In genomic region chr6:35140991-35141720, GRCh38 we compare ENCODE assay signal across 9 cellular contexts. TPM values are rescaled to one million over a fixed set of nuclear protein-coding genes. Genes with fewer than 3 reads are reported as not detected.
DNase-seq lines count a peak whose midpoint lies in the region; ATAC-seq and TF ChIP-seq lines count a peak whose summit lies in the region.
"Had no signal": no experiment of that assay in that cellular context is flagged by ENCODE, and none has a peak within 500 bp of the region (broad histone marks: within the 10 kb centered on the region; RNA-seq: fewer than 3 reads in every experiment).

Gene TCP11, minus strand, starts transcription at chr6:35141339. Its CDS starts 469 bp downstream, at chr6:35140870.

- H2AFZ ChIP-seq in hepatocyte: peak within 1 kb of the TSS; percentile 15

- H4K20me1 ChIP-seq in hepatocyte (ENCODE audit: insufficient read depth, poor library complexity, severe bottlenecking): no peaks in the 10 kb centered on the region

- H3K27ac Mint-ChIP-seq in activated T-helper 2 cell treated with anti-CD3 and anti-CD28 coated beads, Interferon-gamma antibody, Interleukin-2, Interleukin-4, amounts not matched to agents 10 μg/mL and 5 μg/mL and 100 μg/mL, durations not matched to agents 14 hours and 24 hours and 36 hours: peak within 1 kb of the TSS; percentile 52

- H3K4me3 ChIP-seq in hepatocyte: no peak within 1 kb of the TSS

- H3K4me1 ChIP-seq in hepatocyte (ENCODE audit: insufficient read depth): peaks cover 16% of the 10 kb centered on the region

- DNase-seq in GM20000 (ENCODE audit: low spot score): peak; percentile 43
- DNase-seq in activated T-helper 2 cell treated with anti-CD3 and anti-CD28 coated beads, Interferon-gamma antibody, Interleukin-2, Interleukin-4, amounts not matched to agents 10 μg/mL and 5 μg/mL and 100 μg/mL, durations not matched to agents 14 hours and 24 hours and 36 hours (ENCODE audit: low spot score): no peak
- DNase-seq in hepatocyte (ENCODE audit: low spot score): no peak
- peak; percentile 25 for DNase-seq in stimulated activated CD4-positive, alpha-beta T cell treated with anti-CD3 and anti-CD28 coated beads, Interleukin-4, amount 100 ng/mL, for 24 hours
- DNase-seq in iPS-NIHi11 (ENCODE audit: low spot score): no peak
- DNase-seq in glomerular visceral epithelial cell (ENCODE audit: extremely low spot score): no peak
- no peak for DNase-seq in midbrain (lab: John Stamatoyannopoulos, UW)

- TF ChIP-seq CTCF in GM20000 (IDR thresholded peaks at IDR 0.05; ENCODE audit: extremely low read depth, missing control alignments): no peak
- TF ChIP-seq CTCF in hepatocyte (IDR thresholded peaks at IDR 0.05; ENCODE audit: poor library complexity): no peak

- H3K27ac ChIP-seq in hepatocyte: no peak within 1 kb of the TSS

- no peaks in the 10 kb centered on the region for H3K79me2 ChIP-seq in hepatocyte

- no peaks in the 10 kb centered on the region for H3K9me3 ChIP-seq in hepatocyte (ENCODE audit: low read depth)

- no peak for ATAC-seq in GM19035 (IDR thresholded peaks at IDR 0.05; ENCODE audit: unreplicated experiment)

- no peaks in the 10 kb centered on the region for H3K9me3 Mint-ChIP-seq in activated T-helper 2 cell treated with anti-CD3 and anti-CD28 coated beads, Interferon-gamma antibody, Interleukin-2, Interleukin-4, amounts not matched to agents 10 μg/mL and 5 μg/mL and 100 μg/mL, durations not matched to agents 14 hours and 24 hours and 36 hours

- peaks cover 28% of the 10 kb centered on the region for H3K27me3 Mint-ChIP-seq in activated T-helper 2 cell treated with anti-CD3 and anti-CD28 coated beads, Interferon-gamma antibody, Interleukin-2, Interleukin-4, amounts not matched to agents 10 μg/mL and 5 μg/mL and 100 μg/mL, durations not matched to agents 14 hours and 24 hours and 36 hours (ENCODE audit: low read depth)

- H3K27me3 ChIP-seq in hepatocyte: no peaks in the 10 kb centered on the region

- WGBS in hepatocyte (ENCODE audit: low lambda C conversion rate, missing lambda C conversion rate): 91% methylated on average over 51 of the region's 74 CpGs

- peak within 1 kb of the TSS; percentile 40 for H3K4me3 Mint-ChIP-seq in activated T-helper 2 cell treated with anti-CD3 and anti-CD28 coated beads, Interferon-gamma antibody, Interleukin-2, Interleukin-4, amounts not matched to agents 10 μg/mL and 5 μg/mL and 100 μg/mL, durations not matched to agents 14 hours and 24 hours and 36 hours (ENCODE audit: low read depth)

- peaks cover 16% of the 10 kb centered on the region for H3K4me1 Mint-ChIP-seq in activated T-helper 2 cell treated with anti-CD3 and anti-CD28 coated beads, Interferon-gamma antibody, Interleukin-2, Interleukin-4, amounts not matched to agents 10 μg/mL and 5 μg/mL and 100 μg/mL, durations not matched to agents 14 hours and 24 hours and 36 hours (ENCODE audit: low read depth)

- no peaks in the 10 kb centered on the region for H3K36me3 Mint-ChIP-seq in activated T-helper 2 cell treated with anti-CD3 and anti-CD28 coated beads, Interferon-gamma antibody, Interleukin-2, Interleukin-4, amounts not matched to agents 10 μg/mL and 5 μg/mL and 100 μg/mL, durations not matched to agents 14 hours and 24 hours and 36 hours (ENCODE audit: low read depth)

- intact Hi-C loops in activated T-helper 2 cell treated with anti-CD3 and anti-CD28 coated beads, Interferon-gamma antibody, Interleukin-2, Interleukin-4, amounts not matched to agents 10 μg/mL and 5 μg/mL and 100 μg/mL, durations not matched to agents 14 hours and 24 hours and 36 hours (cut with micrococcal nuclease): loop anchor here (1.0 to 10.0 kb wide), 2 partner anchors 155 to 226 kb away; no protein-coding TSS in a partner anchor

- H3K4me2 ChIP-seq in hepatocyte: no peak within 1 kb of the TSS

- no peaks in the 10 kb centered on the region for H3K9me2 ChIP-seq in hepatocyte (replicated peaks; ENCODE audit: insufficient read depth)

- H3K36me3 ChIP-seq in hepatocyte (replicated peaks; ENCODE audit: insufficient read depth, low read depth): no peaks in the 10 kb centered on the region

RNA-seq across cellular contexts. Expression of gene TCP11, which starts in this region (rescaled TPM):
- total RNA-seq in activated T-helper 2 cell treated with anti-CD3 and anti-CD28 coated beads, Interferon-gamma antibody, Interleukin-2, Interleukin-4, amounts not matched to agents 10 μg/mL and 5 μg/mL and 100 μg/mL, durations not matched to agents 14 hours and 24 hours and 36 hours: not detected in 2 replicates
- not detected in 2 replicates for total RNA-seq in hepatocyte
- polyA plus RNA-seq in hepatocyte: not detected in 2 replicates
- total RNA-seq: HT1080 had no signal

Comparison
In these comparisons a context has a peak if more than half of its experiments do, and no peak if none do; other contexts are left out.
1. DNase-seq: peak in GM20000 (single experiment) and stimulated activated CD4-positive, alpha-beta T cell treated with anti-CD3 and anti-CD28 coated beads, Interleukin-4, amount 100 ng/mL, for 24 hours (single experiment); none in activated T-helper 2 cell treated with anti-CD3 and anti-CD28 coated beads, Interferon-gamma antibody, Interleukin-2, Interleukin-4, amounts not matched to agents 10 μg/mL and 5 μg/mL and 100 μg/mL, durations not matched to agents 14 hours and 24 hours and 36 hours (single experiment), hepatocyte (single experiment), iPS-NIHi11 (single experiment), glomerular visceral epithelial cell (single experiment) and midbrain (single experiment).